In the genomic region with DNA sequence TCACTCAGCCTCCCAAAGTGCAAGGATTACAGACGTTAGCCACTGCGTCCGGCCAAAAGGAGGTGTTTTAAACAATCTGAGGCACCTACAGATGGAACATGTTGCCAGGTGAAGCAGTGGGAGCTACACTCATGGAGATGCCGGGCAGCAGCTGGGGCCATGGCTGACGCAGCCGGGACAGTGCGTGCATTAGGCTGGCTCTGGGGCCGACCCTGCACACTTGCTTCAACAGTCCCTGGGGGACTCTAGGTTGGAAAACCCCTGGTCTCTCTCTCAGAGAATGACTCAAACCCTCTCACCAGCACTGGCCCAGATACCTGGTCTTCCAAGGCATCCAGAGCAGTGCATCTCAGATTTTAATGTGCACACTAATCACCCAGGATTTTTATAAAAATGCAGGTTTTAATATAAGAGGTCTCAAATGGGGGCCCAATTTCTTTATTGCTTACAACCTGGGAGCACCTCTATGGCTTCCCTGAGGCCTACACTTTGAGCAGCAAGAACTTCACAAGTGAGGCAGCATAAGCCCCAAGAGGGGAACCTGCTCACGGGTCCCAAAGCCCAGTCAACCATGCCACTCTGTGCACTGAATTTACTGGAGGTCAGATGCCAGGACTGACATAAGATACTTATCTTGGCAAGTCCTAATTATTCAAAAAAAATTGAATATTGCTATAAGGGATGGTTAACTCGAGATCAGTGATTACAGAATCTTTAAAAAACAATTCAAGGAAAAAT, we compare ENCODE assay signal across 14 cellular contexts.
DNase-seq lines count a peak whose midpoint lies in the region; ATAC-seq and TF ChIP-seq lines count a peak whose summit lies in the region.
"Had no signal": no experiment of that assay in that cellular context is flagged by ENCODE, and none has a peak within 500 bp of the region (broad histone marks: within the 10 kb centered on the region; RNA-seq: fewer than 3 reads in every experiment).

No MANE protein-coding gene starts in this region.

- H3K27ac Mint-ChIP-seq in activated T-cell treated with anti-CD3 and anti-CD28 coated beads, Interleukin-2, amount 50 U/mL, for 24 hours: no peak overlapping the region
- peak overlapping the region; percentile 82 for H3K27ac Mint-ChIP-seq in stimulated activated naive B cell treated with anti-CD40 and anti-IgM and Interleukin-4, amounts not matched to agents 10 μg/mL and 1 μg/mL and 100 μg/mL, for 72 hours
- no peak overlapping the region for H3K27ac Mint-ChIP-seq in CD4-positive, alpha-beta T cell

- H3K9me3 Mint-ChIP-seq in activated T-cell treated with anti-CD3 and anti-CD28 coated beads, Interleukin-2, amount 50 U/mL, for 24 hours: no peaks in the 10 kb centered on the region
- H3K9me3 Mint-ChIP-seq in stimulated activated naive B cell treated with anti-CD40 and anti-IgM and Interleukin-4, amounts not matched to agents 10 μg/mL and 1 μg/mL and 100 μg/mL, for 72 hours: no peaks in the 10 kb centered on the region
- no peaks in the 10 kb centered on the region for H3K9me3 Mint-ChIP-seq in CD4-positive, alpha-beta T cell
- H3K9me3 Mint-ChIP-seq: activated CD4-positive, alpha-beta T cell treated with anti-CD3 and anti-CD28 coated beads, Interleukin-2, amount 10 ng/mL, durations not matched to agents 7 days and 5 days had no signal

- no peak for TF ChIP-seq CTCF in CD4-positive, alpha-beta T cell (IDR thresholded peaks at IDR 0.05)

- H3K4me1 Mint-ChIP-seq in activated T-cell treated with anti-CD3 and anti-CD28 coated beads, Interleukin-2, amount 50 U/mL, for 24 hours (ENCODE audit: low read depth): peaks cover 53% of the 10 kb centered on the region
- H3K4me1 Mint-ChIP-seq in stimulated activated naive B cell treated with anti-CD40 and anti-IgM and Interleukin-4, amounts not matched to agents 10 μg/mL and 1 μg/mL and 100 μg/mL, for 72 hours: peaks cover 38 to 67% of the 10 kb centered on the region in 2 donors
- peaks cover 67% of the 10 kb centered on the region for H3K4me1 Mint-ChIP-seq in CD4-positive, alpha-beta T cell (ENCODE audit: low read depth)

- H3K27me3 ChIP-seq in CD4-positive, alpha-beta T cell (ENCODE audit: control insufficient read depth, insufficient read depth, low read length): no peaks in the 10 kb centered on the region
- H3K27me3 ChIP-seq: cardiac muscle cell, neutrophil had no signal

- peak; percentile 25 for DNase-seq in activated T-cell treated with anti-CD3 and anti-CD28 coated beads, Interleukin-2, amount 50 U/mL, for 24 hours
- DNase-seq in activated T-cell treated with anti-CD3 and anti-CD28 coated beads, Interleukin-2, amount 50 U/mL, for 48 hours: no peak
- peak; percentile 71 for DNase-seq in stimulated activated naive B cell treated with anti-CD40 and anti-IgM and Interleukin-4, amounts not matched to agents 10 μg/mL and 1 μg/mL and 100 μg/mL, for 72 hours
- no peak for DNase-seq in posterior cingulate gyrus
- DNase-seq in stimulated activated CD4-positive, alpha-beta T cell treated with anti-CD3 and anti-CD28 coated beads, Interleukin-12 subunit alpha, Interleukin-12 subunit beta, amount 100 ng/mL, for 4 hours: no peak
- DNase-seq in CD4-positive, alpha-beta T cell: no peak
- DNase-seq: activated CD4-positive, alpha-beta T cell treated with anti-CD3 and anti-CD28 coated beads, Interleukin-2, amount 10 ng/mL, durations not matched to agents 7 days and 5 days; NCI-H187 treated with DMSO at 0.1 percent for 48 hours; NK-92 treated with Interleukin-12 subunit alpha and Interleukin-12 subunit beta, amount 100 ng/mL, for 24 hours had no signal

- CTCF ChIA-PET in CD4-positive, alpha-beta T cell (lab: Charles Lee): no interaction called here

- no peak overlapping the region for H3K4me3 Mint-ChIP-seq in activated T-cell treated with anti-CD3 and anti-CD28 coated beads, Interleukin-2, amount 50 U/mL, for 24 hours
- H3K4me3 Mint-ChIP-seq in stimulated activated naive B cell treated with anti-CD40 and anti-IgM and Interleukin-4, amounts not matched to agents 10 μg/mL and 1 μg/mL and 100 μg/mL, for 72 hours: peak overlapping the region; percentile 53 to 57
- no peak overlapping the region for H3K4me3 Mint-ChIP-seq in CD4-positive, alpha-beta T cell

- H3K27me3 Mint-ChIP-seq in activated T-cell treated with anti-CD3 and anti-CD28 coated beads, Interleukin-2, amount 50 U/mL, for 24 hours: no peaks in the 10 kb centered on the region
- no peaks in the 10 kb centered on the region for H3K27me3 Mint-ChIP-seq in stimulated activated naive B cell treated with anti-CD40 and anti-IgM and Interleukin-4, amounts not matched to agents 10 μg/mL and 1 μg/mL and 100 μg/mL, for 72 hours
- no peaks in the 10 kb centered on the region for H3K27me3 Mint-ChIP-seq in CD4-positive, alpha-beta T cell
- H3K27me3 Mint-ChIP-seq: activated CD4-positive, alpha-beta T cell treated with anti-CD3 and anti-CD28 coated beads, Interleukin-2, amount 10 ng/mL, durations not matched to agents 7 days and 5 days had no signal

- H3K9me3 ChIP-seq in CD4-positive, alpha-beta T cell (ENCODE audit: control insufficient read depth, low read length): no peaks in the 10 kb centered on the region
- H3K9me3 ChIP-seq: neutrophil had no signal

- POLR2A ChIA-PET in CD4-positive, alpha-beta T cell (lab: Charles Lee): no interaction called here

- H3K36me3 Mint-ChIP-seq in activated T-cell treated with anti-CD3 and anti-CD28 coated beads, Interleukin-2, amount 50 U/mL, for 24 hours (ENCODE audit: low read depth): peaks cover 74% of the 10 kb centered on the region
- H3K36me3 Mint-ChIP-seq in stimulated activated naive B cell treated with anti-CD40 and anti-IgM and Interleukin-4, amounts not matched to agents 10 μg/mL and 1 μg/mL and 100 μg/mL, for 72 hours: peaks cover 40 to 51% of the 10 kb centered on the region in 2 donors
- H3K36me3 Mint-ChIP-seq in CD4-positive, alpha-beta T cell (ENCODE audit: low read depth): peaks cover 77% of the 10 kb centered on the region

- intact Hi-C loops in posterior cingulate gyrus (cut with DNase I): no loop called here
- intact Hi-C loops in CD4-positive, alpha-beta T cell (cut with DNase I, micrococcal nuclease): loop anchor here (5.0 kb wide), 2 partner anchors 34 to 84 kb away; no protein-coding TSS in a partner anchor

- no peak overlapping the region for H3K27ac ChIP-seq in CD4-positive, alpha-beta T cell (ENCODE audit: low read depth, low read length)
- H3K27ac ChIP-seq: cardiac muscle cell, neutrophil had no signal

- ATAC-seq in GM21717 (IDR thresholded peaks at IDR 0.05; ENCODE audit: unreplicated experiment) (peak; percentile 52), HG03342 (IDR thresholded peaks at IDR 0.05; ENCODE audit: unreplicated experiment) (peak; percentile 66)
- peak; percentile 88 to 94 for ATAC-seq in stimulated activated naive B cell treated with anti-CD40 and anti-IgM and Interleukin-4, amounts not matched to agents 10 μg/mL and 1 μg/mL and 100 μg/mL, for 72 hours (replicated peaks)
- ATAC-seq in CD4-positive, alpha-beta T cell (ENCODE audit: poor library complexity): no peak
- ATAC-seq: K562 had no signal

Comparison
In these comparisons a context has a peak if more than half of its experiments do, and no peak if none do; other contexts are left out.
1. DNase-seq: peak in activated T-cell treated with anti-CD3 and anti-CD28 coated beads, Interleukin-2, amount 50 U/mL, for 24 hours (single experiment) and stimulated activated naive B cell treated with anti-CD40 and anti-IgM and Interleukin-4, amounts not matched to agents 10 μg/mL and 1 μg/mL and 100 μg/mL, for 72 hours (single experiment); none in activated T-cell treated with anti-CD3 and anti-CD28 coated beads, Interleukin-2, amount 50 U/mL, for 48 hours (0 of 2), posterior cingulate gyrus (0 of 10), stimulated activated CD4-positive, alpha-beta T cell treated with anti-CD3 and anti-CD28 coated beads, Interleukin-12 subunit alpha, Interleukin-12 subunit beta, amount 100 ng/mL, for 4 hours (single experiment) and CD4-positive, alpha-beta T cell (0 of 10).
2. H3K4me3 Mint-ChIP-seq: peak in stimulated activated naive B cell treated with anti-CD40 and anti-IgM and Interleukin-4, amounts not matched to agents 10 μg/mL and 1 μg/mL and 100 μg/mL, for 72 hours (2 of 2); none in activated T-cell treated with anti-CD3 and anti-CD28 coated beads, Interleukin-2, amount 50 U/mL, for 24 hours (single experiment) and CD4-positive, alpha-beta T cell (single experiment).